Comparison of ENCODE assay signal across 14 cellular contexts in the genomic region with DNA sequence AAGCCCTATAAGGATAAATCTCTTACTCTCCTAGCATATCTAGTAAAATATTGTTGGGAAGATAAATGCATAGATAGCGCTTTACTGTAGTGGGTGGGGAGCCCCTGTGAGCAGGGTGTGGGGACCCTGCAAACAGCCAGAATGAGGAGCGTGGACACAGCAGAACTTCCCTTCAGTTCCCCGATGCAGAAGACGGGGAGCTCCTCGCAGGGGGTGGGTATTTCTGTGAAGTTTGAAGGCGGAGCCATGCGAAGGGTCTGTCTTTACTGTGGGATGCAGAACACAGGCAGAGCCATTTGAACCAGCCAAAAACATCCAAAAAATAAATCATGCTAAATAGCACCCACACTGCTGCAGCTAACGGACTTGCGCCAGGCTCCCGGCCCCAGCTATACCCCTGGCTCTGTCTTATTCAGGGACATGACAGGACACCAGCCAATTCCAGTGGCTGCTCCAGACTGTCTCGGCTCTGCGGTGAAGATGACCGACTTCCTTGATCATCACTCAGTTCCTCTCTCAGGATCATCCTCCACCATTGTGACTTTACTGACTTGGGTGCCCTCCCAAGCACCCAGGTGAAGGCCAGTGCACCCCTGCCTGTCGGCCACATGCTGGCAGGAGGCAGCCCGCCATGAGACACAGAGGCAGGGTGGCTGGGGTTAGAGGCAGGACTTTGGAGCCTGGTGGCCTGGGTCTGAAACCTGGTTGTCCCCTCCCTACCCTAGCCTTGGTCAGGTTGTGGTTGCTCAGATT.
A peak's percentile ranks its signal among the peaks of the same experiment; 100 is the strongest.
DNase-seq lines count a peak whose midpoint lies in the region; ATAC-seq and TF ChIP-seq lines count a peak whose summit lies in the region.
"Had no signal": no experiment of that assay in that cellular context is flagged by ENCODE, and none has a peak within 500 bp of the region (broad histone marks: within the 10 kb centered on the region; RNA-seq: fewer than 3 reads in every experiment).

No MANE protein-coding gene starts in this region.

- H3K4me1 ChIP-seq in prostate gland (replicated peaks): no peaks in the 10 kb centered on the region
- H3K4me1 ChIP-seq in uterus: peaks cover 9 to 15% of the 10 kb centered on the region in 2 donors
- H3K4me1 ChIP-seq in mucosa of descending colon (ENCODE audit: low read depth): peaks cover 3% of the 10 kb centered on the region
- H3K4me1 ChIP-seq: SJSA1 had no signal

- H3K9me3 Mint-ChIP-seq in chondrocyte (ENCODE audit: low read depth) (no peaks in the 10 kb centered on the region), mesothelial cell of epicardium (no peaks in the 10 kb centered on the region)

- TF ChIP-seq CTCF in chondrocyte (IDR thresholded peaks at IDR 0.05) (no peak), mesothelial cell of epicardium (IDR thresholded peaks at IDR 0.05; ENCODE audit: unreplicated experiment) (no peak), prostate gland (IDR thresholded peaks at IDR 0.05) (no peak), uterus (IDR thresholded peaks at IDR 0.05) (no peak), mucosa of descending colon (IDR thresholded peaks at IDR 0.05) (no peak), GM13977 (IDR thresholded peaks at IDR 0.05; ENCODE audit: extremely low read depth, insufficient read depth, missing control alignments) (no peak)

- 81% methylated on average over 15 of the region's 15 CpGs for WGBS in prostate gland

- no peak overlapping the region for H3K4me3 Mint-ChIP-seq in chondrocyte (ENCODE audit: unreplicated experiment)
- H3K4me3 Mint-ChIP-seq in mesothelial cell of epicardium: no peak overlapping the region

- H3K27me3 ChIP-seq in prostate gland (replicated peaks; ENCODE audit: insufficient read depth) (no peaks in the 10 kb centered on the region), uterus (no peaks in the 10 kb centered on the region)
- H3K27me3 ChIP-seq: SJSA1 had no signal

- H3K36me3 ChIP-seq in prostate gland (no peaks in the 10 kb centered on the region), uterus (no peaks in the 10 kb centered on the region), mucosa of descending colon (ENCODE audit: low read depth) (no peaks in the 10 kb centered on the region)
- H3K36me3 ChIP-seq: SJSA1 had no signal

- H3K9me3 ChIP-seq in prostate gland: no peaks in the 10 kb centered on the region
- no peaks in the 10 kb centered on the region for H3K9me3 ChIP-seq in uterus
- H3K9me3 ChIP-seq in mucosa of descending colon: no peaks in the 10 kb centered on the region

- no peak for ATAC-seq in mucosa of descending colon

- H3K4me1 Mint-ChIP-seq in chondrocyte (ENCODE audit: low read depth): peaks cover 38% of the 10 kb centered on the region
- peaks cover 26% of the 10 kb centered on the region for H3K4me1 Mint-ChIP-seq in mesothelial cell of epicardium

- H3K36me3 Mint-ChIP-seq in chondrocyte (ENCODE audit: low read depth): peaks cover 10% of the 10 kb centered on the region
- H3K36me3 Mint-ChIP-seq in mesothelial cell of epicardium: no peaks in the 10 kb centered on the region

- H3K27ac Mint-ChIP-seq in chondrocyte (ENCODE audit: unreplicated experiment) (peak overlapping the region; percentile 28), mesothelial cell of epicardium (peak overlapping the region; percentile 71)

- H3K27me3 Mint-ChIP-seq in chondrocyte (ENCODE audit: low read depth) (no peaks in the 10 kb centered on the region), mesothelial cell of epicardium (ENCODE audit: low read depth) (no peaks in the 10 kb centered on the region)

- no peak overlapping the region for H3K4me3 ChIP-seq in prostate gland
- no peak overlapping the region for H3K4me3 ChIP-seq in uterus
- H3K4me3 ChIP-seq in mucosa of descending colon: no peak overlapping the region
- H3K4me3 ChIP-seq: SJSA1 had no signal

- DNase-seq in chondrocyte (ENCODE audit: low spot score) (no peak), mesothelial cell of epicardium (ENCODE audit: low spot score in 2 of 2, unreplicated experiment in 2 of 2) (no peak), prostate gland (ENCODE audit: low spot score) (no peak), uterus (no peak), mucosa of descending colon (no peak), NCI-H446 (lab: John Stamatoyannopoulos, UW) (no peak), GM13977 (ENCODE audit: low spot score) (no peak), NCI-H774 (lab: John Stamatoyannopoulos, UW) (no peak)
- DNase-seq: ACHN, COR-L47, NCI-H1436 treated with DMSO at 0.1 percent for 48 hours, NCI-H2029 treated with DMSO at 0.1 percent for 48 hours had no signal

- H3K27ac ChIP-seq in prostate gland (peak overlapping the region; percentile 38 to 43), uterus (peak overlapping the region; percentile 88 to 92)
- H3K27ac ChIP-seq: HL-60, SJSA1 had no signal

- TF ChIP-seq POLR2A in prostate gland (IDR thresholded peaks at IDR 0.05) (no peak), uterus (IDR thresholded peaks at IDR 0.05) (no peak)

- intact Hi-C loops in prostate gland (cut with DNase I): no loop called here
- intact Hi-C loops in uterus (cut with DNase I; ENCODE audit: low total_unique reads): no loop called here
- intact Hi-C loops in mucosa of descending colon (cut with DNase I, micrococcal nuclease): no loop called here

- in situ Hi-C loops in GM13977 (cut with MboI; ENCODE audit: low pct_unique_long_range_greater_than_20kb, low sequenced_read_pairs, unreplicated experiment): no loop called here
